ENCODE assay signal across 16 cellular contexts in the genomic region with DNA sequence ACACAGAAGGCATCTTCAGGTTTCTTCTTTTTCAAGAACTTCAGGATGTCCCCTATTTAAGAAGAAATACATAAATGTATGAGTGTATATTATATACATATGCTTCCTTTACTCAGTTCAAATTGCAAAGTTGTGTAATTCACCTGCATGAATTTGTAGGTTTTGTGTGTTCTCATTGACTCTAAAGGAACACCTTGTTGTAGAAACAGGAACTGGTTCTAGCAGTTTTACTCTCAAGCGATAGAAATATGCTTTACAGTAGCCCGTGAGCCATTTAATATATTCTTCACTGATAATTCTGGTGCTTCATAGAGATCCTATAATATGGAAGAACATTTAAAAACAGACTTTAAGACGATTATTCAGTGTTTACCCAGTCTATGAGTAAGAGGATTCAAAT.
"Had no signal": no experiment of that assay in that cellular context is flagged by ENCODE, and none has a peak within 500 bp of the region (broad histone marks: within the 10 kb centered on the region; RNA-seq: fewer than 3 reads in every experiment).

No MANE protein-coding gene starts in this region.

- DNase-seq: activated CD4-positive, alpha-beta T cell treated with anti-CD3 and anti-CD28 coated beads, Interleukin-2, amount 50 U/mL, for 1 hour; activated gamma-delta T cell; activated T-cell treated with anti-CD3 and anti-CD28 coated beads, Interleukin-2, amount 50 U/mL, for 1 hour; esophagus squamous epithelium; foreskin fibroblast; glutamatergic neuron; left colon; psoas muscle; stimulated activated naive CD4-positive, alpha-beta T cell; substantia nigra; T-helper 1 cell; transverse colon had no signal

- H3K4me3 Mint-ChIP-seq: nephron, WTC11 had no signal

- ATAC-seq: left colon, psoas muscle, right lobe of liver, WTC11 had no signal

- H3K9me3 ChIP-seq: esophagus squamous epithelium, psoas muscle, right lobe of liver, transverse colon had no signal

- H3K27ac Mint-ChIP-seq: nephron, WTC11 had no signal

- H3K9me3 Mint-ChIP-seq: nephron, WTC11 had no signal

- FAIRE-seq: astrocyte had no signal
